Comparison of ENCODE assay signal across 29 cellular contexts in the genomic region with DNA sequence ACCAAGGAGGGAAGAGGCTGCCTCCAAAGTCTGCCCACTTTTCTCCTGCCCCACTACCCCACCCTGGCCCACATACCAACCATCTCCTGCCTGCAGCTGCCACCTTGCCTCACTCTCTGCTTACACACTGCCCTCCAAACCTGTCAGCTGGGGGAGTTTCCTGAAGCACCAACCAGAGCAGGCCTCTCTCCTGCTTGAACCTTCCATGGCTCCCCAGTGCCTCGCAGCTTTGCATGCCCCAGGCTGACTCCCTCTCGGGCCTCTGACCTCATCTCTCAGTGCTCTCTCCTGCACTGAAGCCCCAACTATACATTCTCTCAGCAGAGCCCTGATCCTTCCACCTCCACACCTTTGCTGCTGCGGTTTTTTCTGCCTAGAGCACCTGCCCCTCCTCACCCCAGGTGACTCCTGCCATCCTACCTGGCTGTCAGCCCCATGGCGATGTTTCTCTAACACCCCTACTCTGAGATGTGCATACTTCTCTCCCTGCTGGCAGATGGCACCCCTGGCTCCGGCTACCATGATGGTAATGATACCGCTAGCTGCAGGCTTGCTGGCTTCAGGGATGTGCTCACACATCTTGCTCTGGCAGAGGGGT. TPM values are rescaled to one million over a fixed set of nuclear protein-coding genes. Genes with fewer than 3 reads are reported as not detected.
DNase-seq lines count a peak whose midpoint lies in the region; ATAC-seq, FAIRE-seq and TF ChIP-seq lines count a peak whose summit lies in the region.
"Had no signal": no experiment of that assay in that cellular context is flagged by ENCODE, and none has a peak within 500 bp of the region (broad histone marks: within the 10 kb centered on the region; RNA-seq: fewer than 3 reads in every experiment).

No MANE protein-coding gene starts in this region.

- H3K27ac ChIP-seq in caudate nucleus (ENCODE audit: low read depth, low read length) (peak overlapping the region; percentile 74), lower lobe of right lung (no peak overlapping the region), thoracic aorta (peak overlapping the region; percentile 24 to 78)
- H3K27ac ChIP-seq: GM23248, left ventricle myocardium inferior had no signal

- TF ChIP-seq CTCF in lower lobe of right lung (IDR thresholded peaks at IDR 0.05): no peak
- TF ChIP-seq CTCF in thoracic aorta (IDR thresholded peaks at IDR 0.05): no peak

- H3K9ac ChIP-seq in NT2/D1 (ENCODE audit: insufficient read length, low read depth): peak overlapping the region; percentile 21
- H3K9ac ChIP-seq: GM23248 had no signal

- intact Hi-C loops in lower lobe of right lung (cut with DNase I): no loop called here

- DNase-seq in NT2/D1 (ENCODE audit: low read depth, low spot score) (no peak), caudate nucleus (lab: John Stamatoyannopoulos, UW) (peak in 10 of 61 donors; percentile 23 to 58 (median 42)), lower lobe of right lung (peak; percentile 14), thoracic aorta (ENCODE audit: low spot score) (no peak), COLO668 (lab: John Stamatoyannopoulos, UW; ENCODE audit: unreplicated experiment) (no peak), H54 (ENCODE audit: insufficient read length, low spot score) (no peak)
- DNase-seq: activated CD8-positive, alpha-beta memory T cell treated with anti-CD3 and anti-CD28 coated beads, Interleukin-2, amount 50 U/mL, for 48 hours; activated CD8-positive, alpha-beta T cell treated with anti-CD3 and anti-CD28 coated beads for 36 hours; amygdala; Calu3; DND-41; effector CD4-positive, alpha-beta T cell; GF-D8; GM23248; Karpas-422; left ventricle myocardium inferior; mesendoderm; NCI-H1417; NCI-H2029 treated with DMSO at 0.1 percent for 48 hours; NCI-H345; NCI-H69; SHP77 treated with DMSO at 0.1 percent for 48 hours; stimulated activated CD4-positive, alpha-beta T cell treated with anti-CD3 and anti-CD28 coated beads, Interleukin-4, amount 100 ng/mL, for 1 hour; transverse colon had no signal

- peaks cover 18% of the 10 kb centered on the region for H3K36me3 ChIP-seq in NT2/D1 (ENCODE audit: insufficient read depth, insufficient read length, low read length)
- no peaks in the 10 kb centered on the region for H3K36me3 ChIP-seq in lower lobe of right lung
- H3K36me3 ChIP-seq in thoracic aorta: no peaks in the 10 kb centered on the region
- H3K36me3 ChIP-seq: left ventricle myocardium inferior, transverse colon had no signal

- no peak for FAIRE-seq in H54 (lab: Jason Lieb, UNC)
- FAIRE-seq: bronchial epithelial cell, colon, islet of Langerhans had no signal

- H3K4me3 ChIP-seq in NT2/D1 (ENCODE audit: insufficient read length, low read depth): no peak overlapping the region
- H3K4me3 ChIP-seq in lower lobe of right lung: no peak overlapping the region
- no peak overlapping the region for H3K4me3 ChIP-seq in thoracic aorta
- H3K4me3 ChIP-seq: GM23248, left ventricle myocardium inferior, transverse colon had no signal

- H3K4me1 ChIP-seq in NT2/D1 (ENCODE audit: insufficient read depth, insufficient read length): peaks cover 7% of the 10 kb centered on the region
- H3K4me1 ChIP-seq in lower lobe of right lung: no peaks in the 10 kb centered on the region
- peaks cover 28 to 69% of the 10 kb centered on the region in 2 donors for H3K4me1 ChIP-seq in thoracic aorta (ENCODE audit: control insufficient read depth in 1 of 2, low read depth in 2 of 2)

- TF ChIP-seq POLR2A in H54 (IDR thresholded peaks at IDR 0.05; ENCODE audit: low read depth, low read length): no peak

- no peaks in the 10 kb centered on the region for H3K27me3 ChIP-seq in NT2/D1 (ENCODE audit: insufficient read depth, insufficient read length)
- H3K27me3 ChIP-seq in lower lobe of right lung (ENCODE audit: low read depth): no peaks in the 10 kb centered on the region
- H3K27me3 ChIP-seq in thoracic aorta (replicated peaks; ENCODE audit: insufficient read depth): no peaks in the 10 kb centered on the region
- H3K27me3 ChIP-seq: transverse colon had no signal

- no peaks in the 10 kb centered on the region for H3K9me3 ChIP-seq in NT2/D1 (ENCODE audit: insufficient read depth, low read length)
- no peaks in the 10 kb centered on the region for H3K9me3 ChIP-seq in lower lobe of right lung
- H3K9me3 ChIP-seq in thoracic aorta: no peaks in the 10 kb centered on the region
- H3K9me3 ChIP-seq: left ventricle myocardium inferior, transverse colon had no signal

- ATAC-seq in lower lobe of right lung: no peak
- ATAC-seq in thoracic aorta (ENCODE audit: insufficient number of reproducible peaks, low FRiP score, low read depth): no peak
- ATAC-seq in HG03469 (IDR thresholded peaks at IDR 0.05; ENCODE audit: unreplicated experiment): no peak
- ATAC-seq: activated CD8-positive, alpha-beta T cell treated with anti-CD3 and anti-CD28 coated beads for 36 hours; Panc1 had no signal

RNA-seq across cellular contexts. Expression of gene MN1, which starts 43.5 kb away (rescaled TPM):
- total RNA-seq in lower lobe of right lung (6.5 TPM), thoracic aorta (10 to 100 TPM; 30.1 to 39.8 TPM)
